9 cellular contexts compared by ENCODE assay signal in the genomic region with DNA sequence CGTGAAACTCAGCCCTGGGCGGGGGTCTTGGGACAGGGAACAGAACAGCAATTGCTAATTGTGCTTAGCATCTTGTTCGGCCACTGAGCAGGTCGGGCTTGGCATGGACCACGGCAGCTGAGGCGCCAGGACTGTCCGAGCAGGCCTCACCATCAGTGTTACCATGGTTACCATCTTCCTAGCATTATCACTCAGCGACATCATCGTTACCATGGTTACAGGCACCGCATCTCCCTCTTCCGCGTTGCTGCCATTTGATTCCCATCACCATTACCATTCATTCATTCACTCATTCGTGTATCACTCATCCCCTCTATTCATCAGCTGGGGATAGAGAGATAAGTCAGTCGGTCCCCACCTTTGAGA.
DNase-seq lines count a peak whose midpoint lies in the region; ATAC-seq and TF ChIP-seq lines count a peak whose summit lies in the region.
"Had no signal": no experiment of that assay in that cellular context is flagged by ENCODE, and none has a peak within 500 bp of the region (broad histone marks: within the 10 kb centered on the region; RNA-seq: fewer than 3 reads in every experiment).

No MANE protein-coding gene starts in this region.

- peak; percentile 6 for DNase-seq in DMS 273 treated with DMSO at 0.1 percent for 48 hours (lab: John Stamatoyannopoulos, UW)
- peak; percentile 48 for DNase-seq in M059J (ENCODE audit: low read depth)
- peak; percentile 22 for DNase-seq in brain microvascular endothelial cell
- peak in 1 of 9 donors; percentile 31 for DNase-seq in naive thymus-derived CD4-positive, alpha-beta T cell
- no peak for DNase-seq in uterus
- no peak for DNase-seq in D341Med (ENCODE audit: low spot score)
- no peak for DNase-seq in T1000 (lab: John Stamatoyannopoulos, UW)
- DNase-seq: kidney glomerular epithelial cell had no signal

- intact Hi-C loops in naive thymus-derived CD4-positive, alpha-beta T cell (cut with micrococcal nuclease), result loop anchor here (1.0 to 10.0 kb wide), 9 partner anchors 17 to 501 kb away; partner anchors contain the start of genes RALGPS1 (in 1 of the 2), ZBTB34 (in 1 of the 2) and ZBTB43 (in 1 of the 2)
- intact Hi-C loops in uterus (cut with DNase I; ENCODE audit: low total_unique reads), result no loop called here

- POLR2A ChIA-PET in naive thymus-derived CD4-positive, alpha-beta T cell (lab: Charles Lee), result interaction anchor here (0.6 to 3.4 kb wide), 10 partner anchors 9 to 978 kb away, joined by 3 to 28 read pairs (median 4); partner anchors contain the start of genes ZBTB34 and ZBTB43

- H3K4me1 Mint-ChIP-seq in naive thymus-derived CD4-positive, alpha-beta T cell, result peaks cover 36 to 45% (median 41%) of the 10 kb centered on the region in 7 donors

- peaks cover 0 to 2% (median 0%) of the 10 kb centered on the region in 11 donors for H3K9me3 Mint-ChIP-seq in naive thymus-derived CD4-positive, alpha-beta T cell

- no peak for TF ChIP-seq CTCF in brain microvascular endothelial cell (IDR thresholded peaks at IDR 0.05; ENCODE audit: low read depth, low read length, missing control alignments)
- no peak for TF ChIP-seq CTCF in uterus (IDR thresholded peaks at IDR 0.05)

- no peaks in the 10 kb centered on the region for H3K36me3 Mint-ChIP-seq in naive thymus-derived CD4-positive, alpha-beta T cell

- CTCF ChIA-PET in naive thymus-derived CD4-positive, alpha-beta T cell (lab: Charles Lee), result interaction anchor here (1.0 to 3.8 kb wide), 2 partner anchors 18 to 21 kb away, joined by 3 to 13 read pairs; no protein-coding TSS in a partner anchor

- peak overlapping the region; percentile 78 to 97 (median 92) for H3K27ac Mint-ChIP-seq in naive thymus-derived CD4-positive, alpha-beta T cell

- ATAC-seq in naive thymus-derived CD4-positive, alpha-beta T cell, result no peak
- ATAC-seq in activated CD4-positive, CD25-positive, alpha-beta regulatory T cell treated with anti-CD3 and anti-CD28 coated beads, Interleukin-2, amount 50 U/mL, for 24 hours, result no peak

- peak overlapping the region; percentile 74 to 96 (median 88) for H3K4me3 Mint-ChIP-seq in naive thymus-derived CD4-positive, alpha-beta T cell

- peaks cover 31 to 40% of the 10 kb centered on the region in 2 donors for H3K4me1 ChIP-seq in naive thymus-derived CD4-positive, alpha-beta T cell (ENCODE audit: control insufficient read depth in 2 of 2, insufficient read depth in 2 of 2, low read length in 2 of 2)
- H3K4me1 ChIP-seq in uterus, result no peaks in the 10 kb centered on the region

- in situ Hi-C loops in brain microvascular endothelial cell (cut with HindIII; ENCODE audit: low pct_ligation_motif_present, low sequenced_read_pairs), result no loop called here

- H3K4me3 ChIP-seq in brain microvascular endothelial cell (ENCODE audit: low read depth, low read length) (no peak overlapping the region), uterus (no peak overlapping the region)
- peak overlapping the region; percentile 84 for H3K4me3 ChIP-seq in naive thymus-derived CD4-positive, alpha-beta T cell (ENCODE audit: low read length)

- H3K9me3 ChIP-seq in naive thymus-derived CD4-positive, alpha-beta T cell (ENCODE audit: control insufficient read depth in 2 of 3, low read length in 3 of 3), result no peaks in the 10 kb centered on the region
- no peaks in the 10 kb centered on the region for H3K9me3 ChIP-seq in uterus

- peaks cover 0 to 16% (median 0%) of the 10 kb centered on the region in 5 donors for H3K27me3 Mint-ChIP-seq in naive thymus-derived CD4-positive, alpha-beta T cell

- no peaks in the 10 kb centered on the region for H3K36me3 ChIP-seq in brain microvascular endothelial cell (replicated peaks)
- H3K36me3 ChIP-seq in naive thymus-derived CD4-positive, alpha-beta T cell (ENCODE audit: control insufficient read depth in 2 of 3, insufficient read depth in 3 of 3, low read length in 3 of 3), result peaks cover 0 to 6% (median 0%) of the 10 kb centered on the region in 3 experiments
- H3K36me3 ChIP-seq in uterus, result no peaks in the 10 kb centered on the region

- H3K27ac ChIP-seq in brain microvascular endothelial cell (no peak overlapping the region), uterus (no peak overlapping the region)
- peak overlapping the region; percentile 90 for H3K27ac ChIP-seq in naive thymus-derived CD4-positive, alpha-beta T cell (ENCODE audit: low read depth, low read length)

- H3K27me3 ChIP-seq in brain microvascular endothelial cell (replicated peaks), result no peaks in the 10 kb centered on the region
- no peaks in the 10 kb centered on the region for H3K27me3 ChIP-seq in naive thymus-derived CD4-positive, alpha-beta T cell (ENCODE audit: control insufficient read depth in 2 of 2, insufficient read depth in 2 of 2, low read length in 2 of 2)
- no peaks in the 10 kb centered on the region for H3K27me3 ChIP-seq in uterus

- TF ChIP-seq POLR2A in uterus (IDR thresholded peaks at IDR 0.05), result no peak

Comparison
In these comparisons a context has a peak if more than half of its experiments do, and no peak if none do; other contexts are left out.
1. DNase-seq: peak in DMS 273 treated with DMSO at 0.1 percent for 48 hours (single experiment), M059J (single experiment) and brain microvascular endothelial cell (single experiment); none in uterus (0 of 2), D341Med (single experiment) and T1000 (single experiment).